ENCODE assay signal across 17 cellular contexts in the genomic region with DNA sequence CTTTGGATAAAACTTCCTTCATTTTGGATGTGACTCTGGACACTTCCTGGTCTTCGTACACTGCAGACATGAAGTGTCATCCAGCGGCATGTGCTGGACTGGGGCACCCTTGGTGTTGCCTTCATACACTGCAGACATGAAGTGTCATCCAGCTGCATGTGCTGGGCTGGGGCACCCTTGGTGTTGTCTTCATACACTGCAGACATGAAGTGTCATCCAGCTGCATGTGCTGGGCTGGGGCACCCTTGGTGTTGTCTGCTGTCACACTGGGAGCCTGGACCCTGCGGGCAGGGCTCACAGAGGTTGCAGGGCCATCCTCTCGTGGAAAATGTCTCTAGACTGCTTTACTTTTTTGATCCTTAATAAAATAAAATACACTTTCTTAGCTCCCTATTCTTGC.
"Had no signal": no experiment of that assay in that cellular context is flagged by ENCODE, and none has a peak within 500 bp of the region (broad histone marks: within the 10 kb centered on the region; RNA-seq: fewer than 3 reads in every experiment).

No MANE protein-coding gene starts in this region.

- ATAC-seq: foreskin keratinocyte; gastroesophageal sphincter; heart right ventricle; left cardiac atrium; left lung; left ventricle myocardium superior; lower lobe of right lung; naive thymus-derived CD4-positive, alpha-beta T cell had no signal

- H3K4me3 ChIP-seq: coronary artery, dorsolateral prefrontal cortex, esophagus muscularis mucosa, gastroesophageal sphincter, heart right ventricle, left lung, lower lobe of right lung had no signal

- H3K27ac ChIP-seq: coronary artery, dorsolateral prefrontal cortex, esophagus muscularis mucosa, foreskin keratinocyte, gastroesophageal sphincter, heart right ventricle, left lung, lower lobe of right lung had no signal

- DNase-seq: dermis blood vessel endothelial cell; effector CD4-positive, alpha-beta T cell; effector memory CD4-positive, alpha-beta T cell; foreskin keratinocyte; heart right ventricle; hippocampal formation; left cardiac atrium; left lung; left ventricle myocardium superior; lower lobe of right lung; mesenchymal stem cell; midbrain; naive thymus-derived CD4-positive, alpha-beta T cell had no signal

- H3K27me3 ChIP-seq: foreskin keratinocyte had no signal

- H3K4me1 ChIP-seq: esophagus muscularis mucosa, foreskin keratinocyte, gastroesophageal sphincter, heart right ventricle, left lung, lower lobe of right lung had no signal

- H3K36me3 ChIP-seq: esophagus muscularis mucosa, gastroesophageal sphincter, heart right ventricle, left lung, lower lobe of right lung had no signal

- H3K9me3 ChIP-seq: esophagus muscularis mucosa, gastroesophageal sphincter, heart right ventricle, left lung, lower lobe of right lung had no signal
